9 cellular contexts compared by ENCODE assay signal in genomic region chr19:46697142-46697960, GRCh38. TPM values are rescaled to one million over a fixed set of nuclear protein-coding genes. Genes with fewer than 3 reads are reported as not detected.
A peak's percentile ranks its signal among the peaks of the same experiment; 100 is the strongest.
DNase-seq lines count a peak whose midpoint lies in the region; ATAC-seq and TF ChIP-seq lines count a peak whose summit lies in the region.
"Had no signal": no experiment of that assay in that cellular context is flagged by ENCODE, and none has a peak within 500 bp of the region (broad histone marks: within the 10 kb centered on the region; RNA-seq: fewer than 3 reads in every experiment).

No MANE protein-coding gene starts in this region.

- H3K4me3 ChIP-seq in lower leg skin (ENCODE audit: low read depth, poor library complexity, severe bottlenecking) (no peak overlapping the region), thyroid gland (replicated peaks in 1 of 3) (no peak overlapping the region)

- no peak for TF ChIP-seq CTCF in CD4-positive, alpha-beta T cell (IDR thresholded peaks at IDR 0.05)
- no peak for TF ChIP-seq CTCF in lower leg skin (IDR thresholded peaks at IDR 0.05)
- no peak for TF ChIP-seq CTCF in thyroid gland (IDR thresholded peaks at IDR 0.05)

- CTCF ChIA-PET in CD4-positive, alpha-beta T cell (lab: Charles Lee), result interaction anchor here (0.7 kb wide), 1 partner anchor 119 kb away, joined by 4 read pairs; no protein-coding TSS in a partner anchor

- no peak overlapping the region for H3K27ac Mint-ChIP-seq in CD4-positive, alpha-beta T cell
- H3K27ac Mint-ChIP-seq: stimulated activated naive CD8-positive, alpha-beta T cell treated with anti-CD3 and anti-CD28 coated beads, Interleukin-15, Interleukin-2, amounts not matched to agents 100 ng/mL and 50 ng/mL, for 24 hours had no signal

- WGBS in lower leg skin, 2 donors, result 32 to 35% methylated on average over 42 of the region's 42 CpGs
- 37 to 56% methylated on average over 42 of the region's 42 CpGs for WGBS in thyroid gland, 2 donors

- no peaks in the 10 kb centered on the region for H3K27me3 Mint-ChIP-seq in CD4-positive, alpha-beta T cell
- H3K27me3 Mint-ChIP-seq: stimulated activated naive CD8-positive, alpha-beta T cell treated with anti-CD3 and anti-CD28 coated beads, Interleukin-15, Interleukin-2, amounts not matched to agents 100 ng/mL and 50 ng/mL, for 24 hours had no signal

- no peak overlapping the region for H3K27ac ChIP-seq in CD4-positive, alpha-beta T cell (ENCODE audit: low read depth, low read length)
- no peak overlapping the region for H3K27ac ChIP-seq in thyroid gland

- no peaks in the 10 kb centered on the region for H3K27me3 ChIP-seq in CD4-positive, alpha-beta T cell (ENCODE audit: control insufficient read depth, insufficient read depth, low read length)
- no peaks in the 10 kb centered on the region for H3K27me3 ChIP-seq in thyroid gland

- H3K9me3 Mint-ChIP-seq in CD4-positive, alpha-beta T cell, result no peaks in the 10 kb centered on the region
- H3K9me3 Mint-ChIP-seq: stimulated activated naive CD8-positive, alpha-beta T cell treated with anti-CD3 and anti-CD28 coated beads, Interleukin-15, Interleukin-2, amounts not matched to agents 100 ng/mL and 50 ng/mL, for 24 hours had no signal

- no peaks in the 10 kb centered on the region for H3K4me1 Mint-ChIP-seq in CD4-positive, alpha-beta T cell (ENCODE audit: low read depth)

- peaks cover 90 to 93% of the 10 kb centered on the region in 2 donors for H3K36me3 ChIP-seq in thyroid gland

- TF ChIP-seq POLR2A in lower leg skin (IDR thresholded peaks at IDR 0.05) (no peak), thyroid gland (IDR thresholded peaks at IDR 0.05) (no peak)

- no peak overlapping the region for H3K4me3 Mint-ChIP-seq in CD4-positive, alpha-beta T cell
- H3K4me3 Mint-ChIP-seq: stimulated activated naive CD8-positive, alpha-beta T cell treated with anti-CD3 and anti-CD28 coated beads, Interleukin-15, Interleukin-2, amounts not matched to agents 100 ng/mL and 50 ng/mL, for 24 hours had no signal

- no peak for DNase-seq in CD4-positive, alpha-beta T cell
- DNase-seq in NCI-H2171 (lab: John Stamatoyannopoulos, UW) (peak; percentile 78), dermis blood vessel endothelial cell (peak; percentile 75), lower leg skin (ENCODE audit: low spot score in 2 of 2) (peak; percentile 87 to 98), thyroid gland (peak; percentile 81 to 88), germinal center (ENCODE audit: low spot score) (no peak)

- H3K4me1 ChIP-seq in thyroid gland, result peaks cover 4 to 5% of the 10 kb centered on the region in 2 donors

- intact Hi-C loops in CD4-positive, alpha-beta T cell (cut with DNase I, micrococcal nuclease), result no loop called here
- intact Hi-C loops in lower leg skin (cut with DNase I; ENCODE audit: low total_unique reads) (no loop called here), thyroid gland (cut with DNase I) (no loop called here)

- no peaks in the 10 kb centered on the region for H3K9me3 ChIP-seq in CD4-positive, alpha-beta T cell (ENCODE audit: control insufficient read depth, low read length)
- no peaks in the 10 kb centered on the region for H3K9me3 ChIP-seq in thyroid gland

- ATAC-seq in CD4-positive, alpha-beta T cell (ENCODE audit: poor library complexity), result peak; percentile 26
- ATAC-seq in HG03354 (IDR thresholded peaks at IDR 0.05; ENCODE audit: poor library complexity, severe bottlenecking, unreplicated experiment) (no peak), HG02870 (IDR thresholded peaks at IDR 0.05; ENCODE audit: unreplicated experiment) (no peak)

- POLR2A ChIA-PET in CD4-positive, alpha-beta T cell (lab: Charles Lee), result interaction anchor here (1.2 kb wide), 1 partner anchor 17 kb away, joined by 5 read pairs; no protein-coding TSS in a partner anchor

- H3K36me3 Mint-ChIP-seq in CD4-positive, alpha-beta T cell (ENCODE audit: low read depth), result peaks cover 90% of the 10 kb centered on the region

RNA-seq across cellular contexts. Expression of gene PRKD2, which starts 19.6 kb away (rescaled TPM):
- 100 to 1,000 TPM; 105 to 113 TPM for total RNA-seq in CD4-positive, alpha-beta T cell
- 84.2 and 135 TPM in 2 replicates for total RNA-seq in dermis blood vessel endothelial cell
- 100 to 1,000 TPM in 1 of 4 donors, 10 to 100 TPM in 3; 52.6 to 120 (median 66.7) TPM for total RNA-seq in lower leg skin
- 10 to 100 TPM; 23.7 to 40.7 (median 32.7) TPM for total RNA-seq in thyroid gland

RNA-seq across cellular contexts. Expression of gene DACT3, which starts 36.4 kb away (rescaled TPM):
- under 1 TPM; 0.11 TPM for total RNA-seq in CD4-positive, alpha-beta T cell
- 0.14 and 0.34 TPM in 2 replicates for total RNA-seq in dermis blood vessel endothelial cell
- 1 to 10 TPM; 1.3 to 4.1 (median 2.6) TPM for total RNA-seq in lower leg skin
- total RNA-seq in thyroid gland, result 1 to 10 TPM; 1.7 to 3.2 (median 2.7) TPM

RNA-seq across cellular contexts. Expression of gene FKRP, which starts 48.5 kb away (rescaled TPM):
- 10 to 100 TPM; 19.0 to 20.2 TPM for total RNA-seq in CD4-positive, alpha-beta T cell
- total RNA-seq in dermis blood vessel endothelial cell, result 16.7 and 21.5 TPM in 2 replicates
- total RNA-seq in lower leg skin, result 10 to 100 TPM in 3 of 4 donors, 1 to 10 TPM in 1; 9.4 to 16.1 (median 12.8) TPM
- total RNA-seq in thyroid gland, result 10 to 100 TPM; 20.1 to 40.1 (median 23.1) TPM

RNA-seq across cellular contexts. Expression of gene STRN4, which starts 48.9 kb away (rescaled TPM):
- 10 to 100 TPM; 90.0 to 94.0 TPM for total RNA-seq in CD4-positive, alpha-beta T cell
- total RNA-seq in dermis blood vessel endothelial cell (90.9 and 135 TPM in 2 replicates), lower leg skin (10 to 100 TPM; 81.5 to 97.6 (median 93.5) TPM), thyroid gland (10 to 100 TPM; 54.1 to 73.4 (median 67.7) TPM)

Comparison
In these comparisons a context has a peak if more than half of its experiments do, and no peak if none do; other contexts are left out.
1. DNase-seq: peak in NCI-H2171 (single experiment), dermis blood vessel endothelial cell (single experiment), lower leg skin (2 of 2) and thyroid gland (2 of 2); none in CD4-positive, alpha-beta T cell (0 of 10) and germinal center (single experiment).